In genomic region chr7:151831606-151832005, GRCh38 we compare ENCODE assay signal across 18 cellular contexts. TPM values are rescaled to one million over a fixed set of nuclear protein-coding genes. Genes with fewer than 3 reads are reported as not detected.
A peak's percentile ranks its signal among the peaks of the same experiment; 100 is the strongest.
DNase-seq lines count a peak whose midpoint lies in the region; ATAC-seq, FAIRE-seq and TF ChIP-seq lines count a peak whose summit lies in the region.
"Had no signal": no experiment of that assay in that cellular context is flagged by ENCODE, and none has a peak within 500 bp of the region (broad histone marks: within the 10 kb centered on the region; RNA-seq: fewer than 3 reads in every experiment).

No MANE protein-coding gene starts in this region.

- no peak overlapping the region for H3K4me3 ChIP-seq in left ventricle myocardium inferior
- H3K4me3 ChIP-seq in H1 (ENCODE audit: extremely low read depth in 1 of 4, insufficient read depth in 2 of 4, low read depth in 3 of 4, low read length in 4 of 4): no peak overlapping the region
- H3K4me3 ChIP-seq in lower lobe of right lung: no peak overlapping the region
- no peak overlapping the region for H3K4me3 ChIP-seq in upper lobe of left lung
- H3K4me3 ChIP-seq: A549, BLaER1, HAP-1 had no signal

- no peak overlapping the region for H3K4me3 Mint-ChIP-seq in stimulated activated effector memory CD8-positive, alpha-beta T cell treated with anti-CD3 and anti-CD28 coated beads, Interleukin-12 subunit alpha, Interleukin-12 subunit beta, amount 100 ng/mL, for 72 hours
- no peak overlapping the region for H3K4me3 Mint-ChIP-seq in activated CD4-positive, alpha-beta T cell treated with anti-CD3 and anti-CD28 coated beads, Interleukin-2, amount 10 ng/mL, durations not matched to agents 7 days and 5 days
- H3K4me3 Mint-ChIP-seq in glutamatergic neuron (ENCODE audit: unreplicated experiment): no peak overlapping the region
- H3K4me3 Mint-ChIP-seq: CD14-positive monocyte had no signal

- no peak overlapping the region for H2BK5ac ChIP-seq in H1 (ENCODE audit: low read depth, low read length)

- no peak for ATAC-seq in Right ventricle myocardium superior (ENCODE audit: poor library complexity)
- ATAC-seq in lower lobe of right lung: no peak
- ATAC-seq in stimulated activated effector memory CD8-positive, alpha-beta T cell treated with anti-CD3 and anti-CD28 coated beads, Interleukin-12 subunit alpha, Interleukin-12 subunit beta, amount 100 ng/mL, for 72 hours: no peak
- no peak for ATAC-seq in upper lobe of left lung (ENCODE audit: low FRiP score in 2 of 2)
- ATAC-seq: A549 had no signal

- CTCF ChIA-PET in H1 (lab: Charles Lee; ENCODE audit: partially characterized antibody): interaction anchor here (0.6 kb wide), 1 partner anchor 1059 kb away, joined by 3 read pairs; no protein-coding TSS in a partner anchor
- CTCF ChIA-PET in activated CD4-positive, alpha-beta T cell treated with anti-CD3 and anti-CD28 coated beads, Interleukin-2, amount 10 ng/mL, durations not matched to agents 7 days and 5 days (lab: Charles Lee): no interaction called here

- TF ChIP-seq EP300 in H1 (IDR thresholded peaks at IDR 0.05; ENCODE audit: borderline replicate concordance in 1 of 2, low read depth in 2 of 2, low read length in 2 of 2) (no peak), upper lobe of left lung (IDR thresholded peaks at IDR 0.05) (no peak)

- no peak overlapping the region for H3K14ac ChIP-seq in H1 (ENCODE audit: insufficient read length)

- H3K23ac ChIP-seq in H1 (ENCODE audit: insufficient read length): no peak overlapping the region

- no peak overlapping the region for H4K8ac ChIP-seq in H1 (ENCODE audit: extremely low read depth, insufficient read depth, low read length)

- no peaks in the 10 kb centered on the region for H3K9me3 Mint-ChIP-seq in stimulated activated effector memory CD8-positive, alpha-beta T cell treated with anti-CD3 and anti-CD28 coated beads, Interleukin-12 subunit alpha, Interleukin-12 subunit beta, amount 100 ng/mL, for 72 hours
- no peaks in the 10 kb centered on the region for H3K9me3 Mint-ChIP-seq in activated CD4-positive, alpha-beta T cell treated with anti-CD3 and anti-CD28 coated beads, Interleukin-2, amount 10 ng/mL, durations not matched to agents 7 days and 5 days
- H3K9me3 Mint-ChIP-seq in glutamatergic neuron (ENCODE audit: unreplicated experiment): no peaks in the 10 kb centered on the region
- H3K9me3 Mint-ChIP-seq: CD4-positive, alpha-beta memory T cell had no signal

- H4K20me1 ChIP-seq in H1 (replicated peaks in 1 of 2; ENCODE audit: control insufficient read depth in 1 of 2, insufficient read depth in 2 of 2, low read length in 2 of 2): no peaks in the 10 kb centered on the region
- H4K20me1 ChIP-seq: BLaER1 had no signal

- DNase-seq in Right ventricle myocardium superior (peak; percentile 36), left ventricle myocardium inferior (no peak), H1 (ENCODE audit: low read depth in 1 of 2, low spot score in 2 of 2) (no peak), lower lobe of right lung (peak; percentile 18), upper lobe of left lung (no peak), glutamatergic neuron (no peak)
- no peak for DNase-seq in stimulated activated effector memory CD8-positive, alpha-beta T cell treated with anti-CD3 and anti-CD28 coated beads, Interleukin-12 subunit alpha, Interleukin-12 subunit beta, amount 100 ng/mL, for 72 hours (ENCODE audit: low spot score in 2 of 2)
- DNase-seq in activated CD4-positive, alpha-beta T cell treated with anti-CD3 and anti-CD28 coated beads, Interleukin-2, amount 10 ng/mL, durations not matched to agents 7 days and 5 days: no peak
- DNase-seq: Calu3; CD4-positive, alpha-beta memory T cell; DMS79 treated with DMSO at 0.1 percent for 48 hours; GF-D8 had no signal

- H3K18ac ChIP-seq in H1 (ENCODE audit: extremely low read depth, low read length): no peak overlapping the region

- no peaks in the 10 kb centered on the region for H3K4me1 ChIP-seq in left ventricle myocardium inferior
- H3K4me1 ChIP-seq in H1 (replicated peaks in 1 of 4; ENCODE audit: control insufficient read depth in 3 of 4, insufficient read depth in 4 of 4, low read length in 3 of 4): peaks cover 0 to 6% (median 0%) of the 10 kb centered on the region in 4 experiments; a peak in 1 of 7 replicates
- no peaks in the 10 kb centered on the region for H3K4me1 ChIP-seq in lower lobe of right lung
- H3K4me1 ChIP-seq in upper lobe of left lung: peaks cover 0 to 4% (median 1%) of the 10 kb centered on the region in 4 donors
- H3K4me1 ChIP-seq: A549, HAP-1 had no signal

- no peak overlapping the region for H3K27ac ChIP-seq in left ventricle myocardium inferior (replicated peaks)
- H3K27ac ChIP-seq in H1 (ENCODE audit: low read depth, low read length): no peak overlapping the region
- H3K27ac ChIP-seq in lower lobe of right lung: no peak overlapping the region
- H3K27ac ChIP-seq in upper lobe of left lung: no peak overlapping the region
- H3K27ac ChIP-seq: 22Rv1, A549, BLaER1 had no signal

- POLR2A ChIA-PET in H1 (lab: Charles Lee; ENCODE audit: partially characterized antibody): no interaction called here
- POLR2A ChIA-PET in activated CD4-positive, alpha-beta T cell treated with anti-CD3 and anti-CD28 coated beads, Interleukin-2, amount 10 ng/mL, durations not matched to agents 7 days and 5 days (lab: Charles Lee): no interaction called here

- FAIRE-seq in H1 (lab: Jason Lieb, UNC): no peak
- FAIRE-seq: A549, GM19239 had no signal

- no peaks in the 10 kb centered on the region for H3K27me3 Mint-ChIP-seq in activated CD4-positive, alpha-beta T cell treated with anti-CD3 and anti-CD28 coated beads, Interleukin-2, amount 10 ng/mL, durations not matched to agents 7 days and 5 days
- peaks cover 2% of the 10 kb centered on the region for H3K27me3 Mint-ChIP-seq in glutamatergic neuron (ENCODE audit: unreplicated experiment)
- H3K27me3 Mint-ChIP-seq: CD4-positive, alpha-beta memory T cell had no signal

- H3K36me3 Mint-ChIP-seq in stimulated activated effector memory CD8-positive, alpha-beta T cell treated with anti-CD3 and anti-CD28 coated beads, Interleukin-12 subunit alpha, Interleukin-12 subunit beta, amount 100 ng/mL, for 72 hours: no peaks in the 10 kb centered on the region
- H3K36me3 Mint-ChIP-seq in activated CD4-positive, alpha-beta T cell treated with anti-CD3 and anti-CD28 coated beads, Interleukin-2, amount 10 ng/mL, durations not matched to agents 7 days and 5 days (ENCODE audit: low read depth): no peaks in the 10 kb centered on the region
- H3K36me3 Mint-ChIP-seq in glutamatergic neuron (ENCODE audit: unreplicated experiment): no peaks in the 10 kb centered on the region

- no peak overlapping the region for H3K56ac ChIP-seq in H1 (replicated peaks; ENCODE audit: insufficient read length, low read depth, low read length)

- no peak overlapping the region for H3K9ac ChIP-seq in H1 (replicated peaks in 1 of 4; ENCODE audit: extremely low read depth in 1 of 4, low read depth in 3 of 4, low read length in 3 of 4)
- H3K9ac ChIP-seq: BLaER1 had no signal

- H3K27ac Mint-ChIP-seq in stimulated activated effector memory CD8-positive, alpha-beta T cell treated with anti-CD3 and anti-CD28 coated beads, Interleukin-12 subunit alpha, Interleukin-12 subunit beta, amount 100 ng/mL, for 72 hours: peak overlapping the region; percentile 17
- no peak overlapping the region for H3K27ac Mint-ChIP-seq in activated CD4-positive, alpha-beta T cell treated with anti-CD3 and anti-CD28 coated beads, Interleukin-2, amount 10 ng/mL, durations not matched to agents 7 days and 5 days
- H3K27ac Mint-ChIP-seq in glutamatergic neuron (ENCODE audit: unreplicated experiment): no peak overlapping the region
- H3K27ac Mint-ChIP-seq: CD4-positive, alpha-beta memory T cell had no signal

- H3K4me2 ChIP-seq in H1 (ENCODE audit: insufficient read depth in 1 of 2, low read depth in 2 of 2, low read length in 2 of 2): no peak overlapping the region
- H3K4me2 ChIP-seq: A549, BLaER1 had no signal

- no peak overlapping the region for H4K91ac ChIP-seq in H1 (replicated peaks; ENCODE audit: insufficient read length, low read length)

- H3K36me3 ChIP-seq in left ventricle myocardium inferior (no peaks in the 10 kb centered on the region), H1 (ENCODE audit: control insufficient read depth in 2 of 4, insufficient read depth in 4 of 4, low read length in 3 of 4) (no peaks in the 10 kb centered on the region), lower lobe of right lung (peaks cover 5% of the 10 kb centered on the region), upper lobe of left lung (no peaks in the 10 kb centered on the region)
- H3K36me3 ChIP-seq: BLaER1, HAP-1 had no signal

- no peaks in the 10 kb centered on the region for H3K23me2 ChIP-seq in H1 (ENCODE audit: low read depth, low read length)

- no peak overlapping the region for H2AFZ ChIP-seq in H1 (ENCODE audit: low read length)

- H4K5ac ChIP-seq in H1 (ENCODE audit: insufficient read length, low read depth, low read length): no peak overlapping the region

- 91% methylated on average over 8 of the region's 13 CpGs; no CpG with 5 or more reads in 1 of the 2 experiments for WGBS in H1 (ENCODE audit: extremely low coverage in 1 of 2, insufficient coverage in 1 of 2, insufficient read length in 1 of 2, insufficient replicate concordance in 2 of 2, low coverage in 1 of 2, low lambda C conversion rate in 2 of 2, missing lambda C conversion rate in 1 of 2), 2 experiments
- WGBS in upper lobe of left lung, 2 donors: 80 to 84% methylated on average over 9 to 13 of the region's 13 CpGs

- H3K79me1 ChIP-seq in H1 (ENCODE audit: low read depth, low read length): no peaks in the 10 kb centered on the region

- no peak overlapping the region for H2AK5ac ChIP-seq in H1 (ENCODE audit: low read depth, low read length)

- no peak for TF ChIP-seq CTCF in left ventricle myocardium inferior (IDR thresholded peaks at IDR 0.05; ENCODE audit: borderline replicate concordance)
- TF ChIP-seq CTCF in H1 (IDR thresholded peaks at IDR 0.05; ENCODE audit: control extremely low read depth in 1 of 3, insufficient read depth in 1 of 3, low read depth in 1 of 3, low read length in 3 of 3): no peak
- TF ChIP-seq CTCF in lower lobe of right lung (IDR thresholded peaks at IDR 0.05): no peak
- TF ChIP-seq CTCF in upper lobe of left lung (IDR thresholded peaks at IDR 0.05): no peak
- no peak for TF ChIP-seq CTCF in glutamatergic neuron (IDR thresholded peaks at IDR 0.05; ENCODE audit: partially characterized antibody, unreplicated experiment)

- H3K9me3 ChIP-seq in left ventricle myocardium inferior (replicated peaks) (no peaks in the 10 kb centered on the region), H1 (ENCODE audit: insufficient read depth in 2 of 2, low read depth in 1 of 2, low read length in 1 of 2) (no peaks in the 10 kb centered on the region), lower lobe of right lung (no peaks in the 10 kb centered on the region), upper lobe of left lung (no peaks in the 10 kb centered on the region)
- H3K9me3 ChIP-seq: A549, BLaER1, HAP-1 had no signal

- intact Hi-C loops in Right ventricle myocardium superior (cut with DNase I): no loop called here
- intact Hi-C loops in left ventricle myocardium inferior (cut with micrococcal nuclease): no loop called here
- intact Hi-C loops in lower lobe of right lung (cut with DNase I): no loop called here

- no peak overlapping the region for H2BK15ac ChIP-seq in H1 (ENCODE audit: low read length)

- TF ChIP-seq POLR2A in H1 (IDR thresholded peaks at IDR 0.05; ENCODE audit: control extremely low read depth in 1 of 2, low read depth in 2 of 2, low read length in 2 of 2) (no peak), upper lobe of left lung (IDR thresholded peaks at IDR 0.05) (no peak)

- no peak for TF ChIP-seq RAD21 in H1 (IDR thresholded peaks at IDR 0.05 in 1 of 2, conservative IDR thresholded peaks at IDR 0.05 in 1 of 2; ENCODE audit: low read depth in 2 of 2, low read length in 2 of 2)

- H3K4me1 Mint-ChIP-seq in stimulated activated effector memory CD8-positive, alpha-beta T cell treated with anti-CD3 and anti-CD28 coated beads, Interleukin-12 subunit alpha, Interleukin-12 subunit beta, amount 100 ng/mL, for 72 hours: peaks cover 34% of the 10 kb centered on the region
- peaks cover 11% of the 10 kb centered on the region for H3K4me1 Mint-ChIP-seq in activated CD4-positive, alpha-beta T cell treated with anti-CD3 and anti-CD28 coated beads, Interleukin-2, amount 10 ng/mL, durations not matched to agents 7 days and 5 days
- peaks cover 8% of the 10 kb centered on the region for H3K4me1 Mint-ChIP-seq in glutamatergic neuron (ENCODE audit: low read depth, unreplicated experiment)

- no peak overlapping the region for H3K4ac ChIP-seq in H1 (replicated peaks; ENCODE audit: insufficient read length, low read depth, low read length)

- H3K27me3 ChIP-seq in left ventricle myocardium inferior (ENCODE audit: low read depth): no peaks in the 10 kb centered on the region
- no peaks in the 10 kb centered on the region for H3K27me3 ChIP-seq in H1 (replicated peaks in 1 of 4; ENCODE audit: control insufficient read depth in 3 of 4, extremely low read depth in 1 of 4, insufficient read depth in 3 of 4, low read length in 3 of 4)
- no peaks in the 10 kb centered on the region for H3K27me3 ChIP-seq in lower lobe of right lung (ENCODE audit: low read depth)
- H3K27me3 ChIP-seq in upper lobe of left lung: no peaks in the 10 kb centered on the region
- H3K27me3 ChIP-seq: BLaER1 had no signal

- H2BK12ac ChIP-seq in H1 (ENCODE audit: low read depth, low read length): no peak overlapping the region

- no peak overlapping the region for H2BK120ac ChIP-seq in H1 (replicated peaks; ENCODE audit: low read depth, low read length)

- H2BK20ac ChIP-seq in H1 (ENCODE audit: low read length): 0 out of 2 replicates have a peak overlapping the region, but pooled peaks have one; percentile 48

- no peaks in the 10 kb centered on the region for H3K79me2 ChIP-seq in H1 (ENCODE audit: control insufficient read depth in 1 of 2, insufficient read depth in 2 of 2, low read length in 2 of 2)

RNA-seq across cellular contexts. Expression of gene PRKAG2, which starts 45.3 kb away (rescaled TPM):
- total RNA-seq in Right ventricle myocardium superior (120 TPM), left ventricle myocardium inferior (130 TPM), lower lobe of right lung (35.4 TPM), upper lobe of left lung (10 to 100 TPM; 20.6 to 68.1 (median 29.6) TPM), glutamatergic neuron (ENCODE audit: unreplicated experiment) (24.7 TPM)
- total RNA-seq in H1 (2021; fragmentation: NEBNext Ultra II Directional; extraction: Animal tissue kit (Norgen Biotek cat#: 25700)): 18.1 and 21.2 TPM in 2 replicates
- 5.4 and 7.5 TPM in 2 replicates for polyA plus RNA-seq in H1 (2011; rRNA removed)
- 10.7 TPM for polyA plus RNA-seq in H1 (2011; cell fraction: cytosol; rRNA removed)
- 4.9 TPM for polyA plus RNA-seq in H1 (2011; cell fraction: nucleus; rRNA removed)
- polyA plus RNA-seq in H1 (2012, experiment 1 of 2): 10.7 to 13.6 TPM (median 12.0 TPM) in 4 replicates
- polyA plus RNA-seq in H1 (2012, experiment 2 of 2): 5.8 TPM
- polyA plus RNA-seq in H1 (2013, experiment 1 of 2): 14.0 TPM
- polyA plus RNA-seq in H1 (2013, experiment 2 of 2): 13.6 TPM
- polyA minus RNA-seq in H1 (2011; rRNA and poly(A)+ RNA removed): 5.3 and 7.7 TPM in 2 replicates
- 3.5 TPM for polyA minus RNA-seq in H1 (2011; cell fraction: cytosol; rRNA and poly(A)+ RNA removed)
- polyA minus RNA-seq in H1 (2011; cell fraction: nucleus; rRNA and poly(A)+ RNA removed): 6.3 TPM
- 10 to 100 TPM; 27.5 to 32.3 TPM for total RNA-seq in activated CD4-positive, alpha-beta T cell treated with anti-CD3 and anti-CD28 coated beads, Interleukin-2, amount 10 ng/mL, durations not matched to agents 7 days and 5 days

Comparison
In these comparisons a context has a peak if more than half of its experiments do, and no peak if none do; other contexts are left out.
1. DNase-seq: peak in Right ventricle myocardium superior (single experiment) and lower lobe of right lung (single experiment); none in left ventricle myocardium inferior (single experiment), H1 (0 of 2), stimulated activated effector memory CD8-positive, alpha-beta T cell treated with anti-CD3 and anti-CD28 coated beads, Interleukin-12 subunit alpha, Interleukin-12 subunit beta, amount 100 ng/mL, for 72 hours (0 of 2), activated CD4-positive, alpha-beta T cell treated with anti-CD3 and anti-CD28 coated beads, Interleukin-2, amount 10 ng/mL, durations not matched to agents 7 days and 5 days (single experiment), upper lobe of left lung (0 of 2) and glutamatergic neuron (single experiment).